1 cellular context compared by ENCODE assay signal in the genomic region with DNA sequence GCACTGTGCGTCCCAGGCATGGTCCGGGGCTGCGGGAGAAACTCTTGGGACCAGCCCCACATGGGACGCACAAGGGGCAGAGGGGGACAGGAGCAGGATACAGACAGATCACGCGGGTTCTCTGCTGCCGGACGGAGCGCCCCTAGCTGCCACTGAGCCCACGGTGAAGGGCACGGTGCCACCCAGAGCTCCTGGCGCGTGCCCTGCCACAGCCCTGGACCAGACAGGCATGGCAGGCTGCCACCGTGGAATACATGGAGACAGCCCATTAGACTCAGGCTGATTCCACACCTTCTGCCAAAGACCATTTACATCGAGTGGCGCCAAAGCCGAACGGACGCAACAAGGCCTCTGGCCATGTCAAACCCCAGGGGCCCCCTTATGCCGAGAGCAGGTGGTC.
A peak's percentile ranks its signal among the peaks of the same experiment; 100 is the strongest.
TF ChIP-seq lines count a peak whose summit lies in the region.

No MANE protein-coding gene starts in this region.

TF ChIP-seq in K562, 482 proteins besides CTCF, POLR2A, EP300 and RAD21:
- TF ChIP-seq POLR2G (IDR thresholded peaks at IDR 0.05; ENCODE audit: low read depth, low read length) (0 out of 2 replicates have a peak, but pooled peaks have one; percentile 35), POLR2AphosphoS2 (IDR thresholded peaks at IDR 0.05; ENCODE audit: low read length) (no peak)
